ENCODE assay signal across 8 cellular contexts in the genomic region with DNA sequence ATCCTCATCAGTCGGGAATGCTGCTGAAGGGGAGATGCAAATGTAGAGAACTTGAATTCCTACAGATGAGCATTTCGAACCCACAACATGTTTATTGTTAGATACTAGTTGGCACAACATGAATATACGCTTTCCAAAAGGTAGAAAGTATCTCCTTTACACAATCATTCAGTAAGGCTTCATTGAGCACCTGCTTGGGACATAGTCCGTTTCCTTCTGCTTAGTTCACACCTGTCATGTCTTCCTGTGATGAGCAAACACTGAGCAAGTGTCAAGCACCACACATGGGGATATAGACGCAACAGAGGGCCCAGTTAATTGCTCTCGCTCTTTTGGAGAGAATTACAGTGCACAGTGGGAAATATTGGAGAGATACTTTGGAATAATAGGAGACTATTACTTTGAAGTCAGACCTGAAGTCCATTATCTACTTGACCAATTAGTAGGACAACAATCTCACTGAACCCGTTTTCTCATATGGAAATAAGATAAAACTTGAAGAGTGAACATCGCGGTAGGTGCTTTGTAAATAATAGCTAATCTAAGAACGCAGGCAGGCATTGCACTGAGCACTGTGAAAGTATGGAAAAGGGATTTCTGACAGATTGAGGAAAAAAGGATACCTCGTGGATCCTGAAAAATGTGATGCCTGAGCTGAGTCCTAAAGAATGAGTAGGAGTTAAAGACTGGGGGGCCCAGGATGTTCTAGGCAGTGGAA. TPM values are rescaled to one million over a fixed set of nuclear protein-coding genes. Genes with fewer than 3 reads are reported as not detected.
A peak's percentile ranks its signal among the peaks of the same experiment; 100 is the strongest.
DNase-seq lines count a peak whose midpoint lies in the region; ATAC-seq and TF ChIP-seq lines count a peak whose summit lies in the region.

No MANE protein-coding gene starts in this region.

- H3K36me3 Mint-ChIP-seq in progenitor cell of endocrine pancreas (ENCODE audit: insufficient read depth) (no peaks in the 10 kb centered on the region), endothelial cell (ENCODE audit: low read depth, unreplicated experiment) (peaks cover 10% of the 10 kb centered on the region), natural killer cell (no peaks in the 10 kb centered on the region)

- no peak overlapping the region for H3K23ac ChIP-seq in mesendoderm (ENCODE audit: low read length)

- H3K4me3 ChIP-seq in AG04450 (ENCODE audit: low read depth, low read length) (peak overlapping the region; percentile 98), HUES6 (ENCODE audit: low read depth, low read length) (peak overlapping the region; percentile 98), astrocyte of the spinal cord (ENCODE audit: low read depth, low read length) (peak overlapping the region; percentile 90), mesendoderm (ENCODE audit: low read length) (peak overlapping the region; percentile 66)

- H3K9me3 Mint-ChIP-seq in progenitor cell of endocrine pancreas (ENCODE audit: low read depth) = no peaks in the 10 kb centered on the region
- H3K9me3 Mint-ChIP-seq in endothelial cell (ENCODE audit: unreplicated experiment) = no peaks in the 10 kb centered on the region
- no peaks in the 10 kb centered on the region for H3K9me3 Mint-ChIP-seq in natural killer cell

- H3K27me3 Mint-ChIP-seq in progenitor cell of endocrine pancreas = peaks cover 5% of the 10 kb centered on the region
- H3K27me3 Mint-ChIP-seq in endothelial cell (ENCODE audit: unreplicated experiment) = peaks cover 12% of the 10 kb centered on the region
- H3K27me3 Mint-ChIP-seq in natural killer cell (ENCODE audit: low read depth in 2 of 2) = no peaks in the 10 kb centered on the region

- ATAC-seq in GM21515 (IDR thresholded peaks at IDR 0.05; ENCODE audit: unreplicated experiment) (no peak), natural killer cell (no peak)

- H3K4me2 ChIP-seq in mesendoderm (ENCODE audit: low read length) = peak overlapping the region; percentile 47

- H4K8ac ChIP-seq in mesendoderm (ENCODE audit: low read depth, low read length) = no peak overlapping the region

- H3K56ac ChIP-seq in mesendoderm (ENCODE audit: low read length) = peak overlapping the region; percentile 96

- H3K27me3 ChIP-seq in AG04450 (ENCODE audit: control insufficient read depth, insufficient read depth, low read length) (no peaks in the 10 kb centered on the region), HUES6 (ENCODE audit: control insufficient read depth, insufficient read depth, low read length) (peaks cover 7% of the 10 kb centered on the region; the same call in 1 of the 2 replicates), mesendoderm (ENCODE audit: insufficient read depth, low read length, poor library complexity) (no peaks in the 10 kb centered on the region)

- CTCF ChIA-PET in AG04450 (lab: Charles Lee) = interaction anchor here (0.8 kb wide), 1 partner anchor 54 kb away, joined by 3 read pairs; no protein-coding TSS in a partner anchor

- H3K4me1 Mint-ChIP-seq in progenitor cell of endocrine pancreas (ENCODE audit: low read depth) (peaks cover 10% of the 10 kb centered on the region), endothelial cell (ENCODE audit: unreplicated experiment) (peaks cover 9% of the 10 kb centered on the region), natural killer cell (peaks cover 24 to 27% of the 10 kb centered on the region in 2 donors)

- DNase-seq in AG04450 (ENCODE audit: low read depth, low spot score) (no peak), astrocyte of the spinal cord (ENCODE audit: low read depth, low spot score) (no peak), mesendoderm (no peak), progenitor cell of endocrine pancreas (ENCODE audit: low spot score, unreplicated experiment) (no peak), endothelial cell (ENCODE audit: low spot score) (no peak), natural killer cell (no peak)

- H3K9ac ChIP-seq in HUES6 (ENCODE audit: low read length) = peak overlapping the region; percentile 93
- peak overlapping the region; percentile 81 for H3K9ac ChIP-seq in mesendoderm (ENCODE audit: low read length)

- H3K4ac ChIP-seq in mesendoderm (ENCODE audit: low read depth, low read length) = no peak overlapping the region

- H3K27ac ChIP-seq in AG04450 (ENCODE audit: low read depth, low read length) = no peak overlapping the region
- no peak overlapping the region for H3K27ac ChIP-seq in HUES6 (ENCODE audit: low read depth, low read length)
- no peak overlapping the region for H3K27ac ChIP-seq in mesendoderm (ENCODE audit: low read depth, low read length)

- H3K27ac Mint-ChIP-seq in progenitor cell of endocrine pancreas = no peak overlapping the region
- no peak overlapping the region for H3K27ac Mint-ChIP-seq in endothelial cell (ENCODE audit: unreplicated experiment)
- H3K27ac Mint-ChIP-seq in natural killer cell = no peak overlapping the region

- H3K79me1 ChIP-seq in mesendoderm (ENCODE audit: low read length) = peaks cover 19% of the 10 kb centered on the region

- H2BK120ac ChIP-seq in mesendoderm (ENCODE audit: low read depth, low read length) = no peak overlapping the region

- H3K4me3 Mint-ChIP-seq in progenitor cell of endocrine pancreas (ENCODE audit: low read depth) = no peak overlapping the region
- H3K4me3 Mint-ChIP-seq in endothelial cell (ENCODE audit: unreplicated experiment) = no peak overlapping the region
- no peak overlapping the region for H3K4me3 Mint-ChIP-seq in natural killer cell

- TF ChIP-seq CTCF in AG04450 (IDR thresholded peaks at IDR 0.05; ENCODE audit: low read depth, low read length) = no peak
- TF ChIP-seq CTCF in astrocyte of the spinal cord (IDR thresholded peaks at IDR 0.05; ENCODE audit: low read depth, low read length) = no peak
- TF ChIP-seq CTCF in progenitor cell of endocrine pancreas (IDR thresholded peaks at IDR 0.05; ENCODE audit: unreplicated experiment) = no peak
- TF ChIP-seq CTCF in endothelial cell (IDR thresholded peaks at IDR 0.05; ENCODE audit: unreplicated experiment) = no peak
- TF ChIP-seq CTCF in natural killer cell (IDR thresholded peaks at IDR 0.05) = no peak

- intact Hi-C loops in natural killer cell (cut with micrococcal nuclease) = loop anchor here (10.0 kb wide), 2 partner anchors 50 to 130 kb away; partner anchors contain the start of genes ADAM17 and IAH1

- no peak overlapping the region for H4K5ac ChIP-seq in mesendoderm (ENCODE audit: low read length)

- H3K36me3 ChIP-seq in HUES6 (ENCODE audit: control insufficient read depth, insufficient read depth, low read length) (peaks cover 14% of the 10 kb centered on the region), mesendoderm (ENCODE audit: control insufficient read depth, insufficient read depth, low read length) (no peaks in the 10 kb centered on the region)

- POLR2A ChIA-PET in AG04450 (lab: Yijun Ruan, JAX) = no interaction called here

- no CpG with 5 or more reads among the region's 11 CpGs for WGBS in mesendoderm (ENCODE audit: extremely low coverage, insufficient coverage, low lambda C conversion rate)

- no peak overlapping the region for H2BK15ac ChIP-seq in mesendoderm (replicated peaks; ENCODE audit: low read depth)

- peaks cover 20% of the 10 kb centered on the region for H3K4me1 ChIP-seq in HUES6 (ENCODE audit: control insufficient read depth, insufficient read depth, low read length)
- peaks cover 5% of the 10 kb centered on the region for H3K4me1 ChIP-seq in mesendoderm (ENCODE audit: control insufficient read depth, low read depth, low read length)

- peaks cover 13% of the 10 kb centered on the region for H3K79me2 ChIP-seq in mesendoderm (ENCODE audit: control insufficient read depth, insufficient read depth, low read length)

- no peak overlapping the region for H2AK5ac ChIP-seq in mesendoderm (ENCODE audit: low read length)

- H3K9me3 ChIP-seq in AG04450 (ENCODE audit: control insufficient read depth, insufficient read depth, low read length) (peaks cover 3% of the 10 kb centered on the region; the same call in 1 of the 2 replicates), HUES6 (ENCODE audit: control insufficient read depth, insufficient read depth, low read depth, low read length) (no peaks in the 10 kb centered on the region)

- H2BK5ac ChIP-seq in mesendoderm (ENCODE audit: low read length) = no peak overlapping the region

- in situ Hi-C loops in astrocyte of the spinal cord (cut with HindIII; ENCODE audit: low sequenced_read_pairs) = no loop called here

- no peak overlapping the region for H3K18ac ChIP-seq in mesendoderm (ENCODE audit: low read length)

RNA-seq across cellular contexts. Expression of gene CPSF3, which starts 1.2 kb away (rescaled TPM):
- 40.2 and 48.6 TPM in 2 replicates for polyA plus RNA-seq in AG04450 (2011; rRNA removed)
- polyA minus RNA-seq in AG04450 (2011; rRNA and poly(A)+ RNA removed) = 31.8 and 45.7 TPM in 2 replicates
- 63.6 TPM for polyA plus RNA-seq in mesendoderm (2013, experiment 1 of 2)
- polyA plus RNA-seq in mesendoderm (2013, experiment 2 of 2) = 63.9 TPM
- total RNA-seq in progenitor cell of endocrine pancreas (60.3 and 60.4 TPM in 2 replicates), endothelial cell (ENCODE audit: unreplicated experiment) (55.2 TPM), natural killer cell (10 to 100 TPM; 28.4 to 30.7 (median 28.7) TPM)

RNA-seq across cellular contexts. Expression of gene ITGB1BP1, which starts 1.3 kb away (rescaled TPM):
- 167 and 212 TPM in 2 replicates for polyA plus RNA-seq in AG04450 (2011; rRNA removed)
- polyA minus RNA-seq in AG04450 (2011; rRNA and poly(A)+ RNA removed) = 37.6 and 38.3 TPM in 2 replicates
- 52.6 TPM for polyA plus RNA-seq in mesendoderm (2013, experiment 1 of 2)
- polyA plus RNA-seq in mesendoderm (2013, experiment 2 of 2) = 52.3 TPM
- total RNA-seq in progenitor cell of endocrine pancreas (40.7 and 41.8 TPM in 2 replicates), endothelial cell (ENCODE audit: unreplicated experiment) (97.3 TPM), natural killer cell (100 to 1,000 TPM in 1 of 3 donors, 10 to 100 TPM in 2; 66.9 to 114 (median 91.7) TPM)

RNA-seq across cellular contexts. Expression of gene IAH1, which starts 49.7 kb away (rescaled TPM):
- 121 and 127 TPM in 2 replicates for polyA plus RNA-seq in AG04450 (2011; rRNA removed)
- polyA minus RNA-seq in AG04450 (2011; rRNA and poly(A)+ RNA removed) = 40.8 and 47.4 TPM in 2 replicates
- 4.4 TPM for polyA plus RNA-seq in mesendoderm (2013, experiment 1 of 2)
- polyA plus RNA-seq in mesendoderm (2013, experiment 2 of 2) = 4.7 TPM
- total RNA-seq in progenitor cell of endocrine pancreas (36.6 and 37.4 TPM in 2 replicates), endothelial cell (ENCODE audit: unreplicated experiment) (37.5 TPM), natural killer cell (10 to 100 TPM; 41.4 to 51.4 (median 45.4) TPM)
